In genomic region chr9:136118061-136118366, GRCh38 we compare ENCODE assay signal across 8 cellular contexts. TPM values are rescaled to one million over a fixed set of nuclear protein-coding genes. Genes with fewer than 3 reads are reported as not detected.
DNase-seq lines count a peak whose midpoint lies in the region; TF ChIP-seq lines count a peak whose summit lies in the region.

No MANE protein-coding gene starts in this region.

- CTCF ChIA-PET in HEK293T (lab: Yijun Ruan, JAX), result interaction anchor here (1.0 to 1.1 kb wide), 2 partner anchors 21 to 28 kb away, joined by 3 read pairs; no protein-coding TSS in a partner anchor

- H3K27ac ChIP-seq in Peyer's patch, result peak overlapping the region; percentile 96 to 100 (median 97)

- H3K27ac Mint-ChIP-seq in T-helper 1 cell treated with Interleukin-12 subunit alpha and Interleukin-12 subunit beta and Interleukin-4 antibody, amounts not matched to agents 30 μg/mL and 1 μg/mL, for 36 hours, result no peak overlapping the region

- H3K27me3 ChIP-seq in Peyer's patch, result no peaks in the 10 kb centered on the region

- H3K36me3 Mint-ChIP-seq in T-helper 1 cell treated with Interleukin-12 subunit alpha and Interleukin-12 subunit beta and Interleukin-4 antibody, amounts not matched to agents 30 μg/mL and 1 μg/mL, for 36 hours (ENCODE audit: low read depth), result peaks cover 8% of the 10 kb centered on the region

- no peaks in the 10 kb centered on the region for H3K9me3 ChIP-seq in Peyer's patch

- peaks cover 0 to 18% (median 0%) of the 10 kb centered on the region in 3 donors for H3K36me3 ChIP-seq in Peyer's patch

- H3K4me1 Mint-ChIP-seq in T-helper 1 cell treated with Interleukin-12 subunit alpha and Interleukin-12 subunit beta and Interleukin-4 antibody, amounts not matched to agents 30 μg/mL and 1 μg/mL, for 36 hours (ENCODE audit: low read depth), result peaks cover 17% of the 10 kb centered on the region

- H3K4me3 Mint-ChIP-seq in T-helper 1 cell treated with Interleukin-12 subunit alpha and Interleukin-12 subunit beta and Interleukin-4 antibody, amounts not matched to agents 30 μg/mL and 1 μg/mL, for 36 hours, result peak overlapping the region; percentile 77

- POLR2A ChIA-PET in HEK293T (lab: Yijun Ruan, JAX), result interaction anchor here (0.9 to 2.1 kb wide), 4 partner anchors 9 to 150 kb away, joined by 3 to 11 read pairs (median 3); no protein-coding TSS in a partner anchor

- TF ChIP-seq CTCF in Peyer's patch (IDR thresholded peaks at IDR 0.05) (no peak), fibroblast of mammary gland (conservative IDR thresholded peaks at IDR 0.05; ENCODE audit: control insufficient read depth, insufficient read depth, low read depth, low read length) (no peak)

- H3K9me3 Mint-ChIP-seq in T-helper 1 cell treated with Interleukin-12 subunit alpha and Interleukin-12 subunit beta and Interleukin-4 antibody, amounts not matched to agents 30 μg/mL and 1 μg/mL, for 36 hours, result no peaks in the 10 kb centered on the region

- no peak for DNase-seq in T-helper 1 cell
- no peak for DNase-seq in Peyer's patch
- no peak for DNase-seq in fibroblast of mammary gland (ENCODE audit: low read depth)
- DNase-seq in skeletal muscle cell (ENCODE audit: low read depth), result no peak
- DNase-seq in RKO (ENCODE audit: low spot score), result no peak
- no peak for DNase-seq in HEK293T (ENCODE audit: extremely low spot score)
- DNase-seq in NOMO-1 (lab: John Stamatoyannopoulos, UW; ENCODE audit: unreplicated experiment in 2 of 2), result no peak

- H3K4me3 ChIP-seq in Peyer's patch, result peak overlapping the region; percentile 81 to 100 (median 98)
- peak overlapping the region; percentile 60 for H3K4me3 ChIP-seq in fibroblast of mammary gland (ENCODE audit: control insufficient read depth, low read depth, low read length)
- peak overlapping the region; percentile 73 for H3K4me3 ChIP-seq in skeletal muscle cell (ENCODE audit: low read depth, low read length)

- no peak for TF ChIP-seq POLR2A in Peyer's patch (IDR thresholded peaks at IDR 0.05)

- no peaks in the 10 kb centered on the region for H3K27me3 Mint-ChIP-seq in T-helper 1 cell treated with Interleukin-12 subunit alpha and Interleukin-12 subunit beta and Interleukin-4 antibody, amounts not matched to agents 30 μg/mL and 1 μg/mL, for 36 hours (ENCODE audit: low read depth)

- peaks cover 0 to 38% (median 16%) of the 10 kb centered on the region in 4 donors for H3K4me1 ChIP-seq in Peyer's patch

TF ChIP-seq in HEK293T, 16 proteins besides CTCF, POLR2A, EP300 and RAD21:
- TF ChIP-seq FOXK2 (IDR thresholded peaks at IDR 0.05) (no peak), SUZ12 (IDR thresholded peaks at IDR 0.05) (no peak), TARDBP (IDR thresholded peaks at IDR 0.05) (no peak), LEF1 (IDR thresholded peaks at IDR 0.05; ENCODE audit: borderline replicate concordance) (no peak), HDGF (IDR thresholded peaks at IDR 0.05; ENCODE audit: borderline replicate concordance) (no peak), L3MBTL2 (conservative IDR thresholded peaks at IDR 0.05) (no peak), ELF4 (IDR thresholded peaks at IDR 0.05) (no peak), CTBP1 (IDR thresholded peaks at IDR 0.05; ENCODE audit: borderline replicate concordance) (no peak), BHLHE40 (IDR thresholded peaks at IDR 0.05; ENCODE audit: borderline replicate concordance) (no peak), FOXA1 (IDR thresholded peaks at IDR 0.05) (no peak), PKNOX1 (IDR thresholded peaks at IDR 0.05) (no peak; the same call in 1 of the 2 replicates)

RNA-seq across cellular contexts. Expression of gene TMEM250, which starts 0.7 kb away (rescaled TPM):
- total RNA-seq in Peyer's patch, result 10 to 100 TPM; 34.7 to 75.0 (median 69.2) TPM

RNA-seq across cellular contexts. Expression of gene NACC2, which starts 22.9 kb away (rescaled TPM):
- 10 to 100 TPM in 3 of 4 donors, 1 to 10 TPM in 1; 8.3 to 24.3 (median 23.1) TPM for total RNA-seq in Peyer's patch
